In the genomic region with DNA sequence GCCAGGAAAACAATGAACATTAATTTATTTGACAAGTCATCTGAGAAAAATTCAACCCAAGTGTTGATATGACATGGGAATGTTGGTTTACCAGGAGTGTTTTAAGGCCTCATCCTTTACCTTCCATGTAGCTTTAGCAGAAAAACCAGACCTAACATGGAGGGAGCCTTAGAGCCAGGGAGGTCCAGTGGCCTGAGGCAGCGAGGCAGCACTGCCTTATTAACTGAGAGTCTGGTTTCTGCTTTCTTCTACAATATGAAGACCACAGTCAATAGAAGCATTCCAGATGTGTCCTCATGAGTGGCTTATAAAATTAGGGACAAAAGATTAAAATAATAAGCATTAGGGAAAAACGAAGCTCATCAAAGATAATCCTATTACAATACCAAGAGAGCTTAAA, we compare ENCODE assay signal across 17 cellular contexts.
DNase-seq lines count a peak whose midpoint lies in the region; ATAC-seq, FAIRE-seq and TF ChIP-seq lines count a peak whose summit lies in the region.
"Had no signal": no experiment of that assay in that cellular context is flagged by ENCODE, and none has a peak within 500 bp of the region (broad histone marks: within the 10 kb centered on the region; RNA-seq: fewer than 3 reads in every experiment).

No MANE protein-coding gene starts in this region.

- no peak overlapping the region for H4K8ac ChIP-seq in mesenchymal stem cell (ENCODE audit: low read length)
- H4K8ac ChIP-seq in trophoblast cell (ENCODE audit: low read depth, low read length) = no peak overlapping the region

- H2AK5ac ChIP-seq in mesenchymal stem cell (ENCODE audit: low read length, severe bottlenecking) (no peak overlapping the region), trophoblast cell (ENCODE audit: low read length) (no peak overlapping the region)

- DNase-seq in right lobe of liver = no peak
- no peak for DNase-seq in HepG2 (ENCODE audit: low spot score)
- peak; percentile 76 for DNase-seq in NCI-H82 (lab: John Stamatoyannopoulos, UW)
- no peak for DNase-seq in mesenchymal stem cell
- DNase-seq in T-helper 9 cell = no peak
- DNase-seq in NCI-H2081 treated with DMSO at 0.1 percent for 48 hours (lab: John Stamatoyannopoulos, UW) = no peak
- no peak for DNase-seq in trophoblast cell
- DNase-seq: CD8-positive, alpha-beta T cell; DND-41; GOT3; MG63; NCI-H1092 treated with DMSO at 0.1 percent for 48 hours; NCI-H1694; NCI-H446 treated with DMSO at 0.1 percent for 48 hours; SJCRH30 had no signal

- CTCF ChIA-PET in HepG2 (lab: Yijun Ruan, JAX; ENCODE audit: low intra/inter-chr PET ratio, low total read pairs) = no interaction called here

- H3K4me2 ChIP-seq in HepG2 (ENCODE audit: low read depth, low read length) = no peak overlapping the region
- H3K4me2 ChIP-seq in mesenchymal stem cell (ENCODE audit: low read length, poor library complexity, severe bottlenecking) = no peak overlapping the region
- no peak overlapping the region for H3K4me2 ChIP-seq in trophoblast cell (ENCODE audit: low read length)
- H3K4me2 ChIP-seq: KMS-11 had no signal

- peaks cover 3% of the 10 kb centered on the region; the same call in 1 of the 2 replicates for H4K20me1 ChIP-seq in HepG2 (ENCODE audit: insufficient read depth, low read length)

- no TSS peak for BruUV-seq in HepG2 (replicated peaks; lab: Mats Ljungman, UMichigan)

- TF ChIP-seq EP300 in HepG2 (IDR thresholded peaks at IDR 0.05; ENCODE audit: low read depth in 2 of 2, low read length in 2 of 2) (no peak), HepG2 (CRISPR knock-in tag; IDR thresholded peaks at IDR 0.05; ENCODE audit: borderline replicate concordance) (no peak)

- H3K79me1 ChIP-seq in mesenchymal stem cell (replicated peaks; ENCODE audit: low read length, poor library complexity, severe bottlenecking) (peaks cover 17% of the 10 kb centered on the region), trophoblast cell (ENCODE audit: low read length) (no peaks in the 10 kb centered on the region)

- H2BK120ac ChIP-seq in mesenchymal stem cell (ENCODE audit: low read depth, low read length) = no peak overlapping the region
- H2BK120ac ChIP-seq in trophoblast cell (ENCODE audit: insufficient read depth, low read length, poor library complexity) = no peak overlapping the region

- H2BK5ac ChIP-seq in mesenchymal stem cell (ENCODE audit: low read depth, low read length, poor library complexity, severe bottlenecking) (no peak overlapping the region), trophoblast cell (ENCODE audit: low read depth, low read length, poor library complexity) (no peak overlapping the region)

- no peaks in the 10 kb centered on the region for H3K9me3 ChIP-seq in right lobe of liver
- H3K9me3 ChIP-seq in HepG2 (ENCODE audit: low read length) = no peaks in the 10 kb centered on the region
- H3K9me3 ChIP-seq in mesenchymal stem cell (ENCODE audit: control insufficient read depth, low read length) = no peaks in the 10 kb centered on the region
- H3K9me3 ChIP-seq in trophoblast cell (ENCODE audit: insufficient read depth, low read depth, low read length) = no peaks in the 10 kb centered on the region
- H3K9me3 ChIP-seq: MG63, SJCRH30 had no signal

- H3K4me1 ChIP-seq in right lobe of liver (peaks cover 0 to 48% (median 13%) of the 10 kb centered on the region in 4 donors), HepG2 (ENCODE audit: insufficient read depth, low read length) (peaks cover 17% of the 10 kb centered on the region), mesenchymal stem cell (ENCODE audit: control insufficient read depth, insufficient read depth, low read depth, low read length) (no peaks in the 10 kb centered on the region), trophoblast cell (ENCODE audit: control insufficient read depth in 1 of 2, insufficient read depth in 2 of 2, low read length in 2 of 2) (no peaks in the 10 kb centered on the region)
- H3K4me1 ChIP-seq: SJCRH30 had no signal

- no peak overlapping the region for H3K4ac ChIP-seq in mesenchymal stem cell (ENCODE audit: low read depth in 1 of 2, low read length in 2 of 2)
- H3K4ac ChIP-seq in trophoblast cell (ENCODE audit: low read depth, low read length) = no peak overlapping the region

- no peak overlapping the region for H2BK12ac ChIP-seq in mesenchymal stem cell (ENCODE audit: low read length in 2 of 2)
- no peak overlapping the region for H2BK12ac ChIP-seq in trophoblast cell (ENCODE audit: low read length)

- WGBS in right lobe of liver (ENCODE audit: insufficient coverage, low coverage, low lambda C conversion rate, missing lambda C conversion rate) = 84% methylated on average over 2 of the region's 2 CpGs
- 95% methylated on average over 2 of the region's 2 CpGs for WGBS in HepG2 (ENCODE audit: low lambda C conversion rate)
- WGBS in mesenchymal stem cell = 100% methylated on average over 1 of the region's 2 CpGs
- no CpG with 5 or more reads among the region's 2 CpGs for WGBS in trophoblast cell (ENCODE audit: extremely low coverage, insufficient coverage, insufficient read length)

- H3K23ac ChIP-seq in mesenchymal stem cell (ENCODE audit: low read length in 2 of 2) (no peak overlapping the region), trophoblast cell (ENCODE audit: low read length) (no peak overlapping the region)

- in situ Hi-C loops in HepG2 (cut with HindIII; ENCODE audit: extremely low pct_ligation_motif_present, low pct_unique_long_range_greater_than_20kb) = no loop called here

- peaks cover 0 to 10% (median under 1%) of the 10 kb centered on the region in 4 donors for H3K36me3 ChIP-seq in right lobe of liver
- peaks cover 8 to 24% of the 10 kb centered on the region in 2 experiments for H3K36me3 ChIP-seq in HepG2 (replicated peaks in 1 of 2; ENCODE audit: control insufficient read depth in 1 of 2, insufficient read depth in 2 of 2, low read length in 2 of 2)
- peaks cover 0 to 91% of the 10 kb centered on the region in 2 experiments for H3K36me3 ChIP-seq in mesenchymal stem cell (ENCODE audit: control insufficient read depth in 1 of 2, insufficient read depth in 2 of 2, low read depth in 1 of 2, low read length in 2 of 2)
- H3K36me3 ChIP-seq in trophoblast cell (ENCODE audit: control insufficient read depth in 1 of 2, insufficient read depth in 2 of 2, low read length in 2 of 2) = peaks cover 0 to 10% of the 10 kb centered on the region in 2 experiments

- no peak overlapping the region for H2BK15ac ChIP-seq in mesenchymal stem cell (ENCODE audit: low read depth, poor library complexity, severe bottlenecking)

- no peak for FAIRE-seq in HepG2 (lab: Jason Lieb, UNC)

- no peak for TF ChIP-seq RAD21 in HepG2 (CRISPR knock-in tag; IDR thresholded peaks at IDR 0.05)

- H3K27ac ChIP-seq in right lobe of liver (peak overlapping the region; percentile 43 to 88 (median 53)), HepG2 (ENCODE audit: extremely low read length, insufficient read depth, low read length) (no peak overlapping the region), mesenchymal stem cell (ENCODE audit: low read length, poor library complexity, severe bottlenecking) (no peak overlapping the region), trophoblast cell (ENCODE audit: low read depth, low read length) (no peak overlapping the region)
- H3K27ac ChIP-seq: KMS-11, SJCRH30 had no signal

- H3K79me2 ChIP-seq in HepG2 (ENCODE audit: insufficient read depth, low read length) (no peaks in the 10 kb centered on the region), trophoblast cell (ENCODE audit: control insufficient read depth, insufficient read depth, low read length, poor library complexity) (no peaks in the 10 kb centered on the region)

- TF ChIP-seq CTCF in right lobe of liver (IDR thresholded peaks at IDR 0.05) (no peak), HepG2 (CRISPR knock-in tag; IDR thresholded peaks at IDR 0.05) (no peak)

- H3K4me3 ChIP-seq in right lobe of liver = no peak overlapping the region
- no peak overlapping the region for H3K4me3 ChIP-seq in HepG2 (replicated peaks in 1 of 3; ENCODE audit: insufficient read depth in 1 of 3, low read depth in 2 of 3, low read length in 3 of 3)
- H3K4me3 ChIP-seq in mesenchymal stem cell (ENCODE audit: insufficient read depth in 1 of 2, low read depth in 1 of 2, low read length in 2 of 2) = no peak overlapping the region
- H3K4me3 ChIP-seq in trophoblast cell (ENCODE audit: low read depth, low read length) = no peak overlapping the region
- H3K4me3 ChIP-seq: MG63, SJCRH30 had no signal

- no peak overlapping the region for H4K12ac ChIP-seq in trophoblast cell (ENCODE audit: low read depth, low read length)

- POLR2A ChIA-PET in HepG2 (lab: Yijun Ruan, JAX) = no interaction called here

- ATAC-seq in right lobe of liver (no peak), HepG2 (no peak), GM19035 (IDR thresholded peaks at IDR 0.05; ENCODE audit: unreplicated experiment) (no peak)
- ATAC-seq: CD8-positive, alpha-beta T cell had no signal

- H4K91ac ChIP-seq in mesenchymal stem cell (ENCODE audit: low read length) (no peak overlapping the region), trophoblast cell (ENCODE audit: low read depth, low read length) (no peak overlapping the region)

- intact Hi-C loops in right lobe of liver (cut with DNase I) = no loop called here
- intact Hi-C loops in HepG2 (cut with micrococcal nuclease; ENCODE audit: unreplicated experiment) = no loop called here

- H2AFZ ChIP-seq in HepG2 (ENCODE audit: low read length) (no peak overlapping the region), mesenchymal stem cell (ENCODE audit: low read depth, low read length) (no peak overlapping the region), trophoblast cell (ENCODE audit: insufficient read depth, low read length, poor library complexity) (no peak overlapping the region)

- TF ChIP-seq POLR2A in right lobe of liver (IDR thresholded peaks at IDR 0.05) (no peak), HepG2 (IDR thresholded peaks at IDR 0.05; ENCODE audit: insufficient read depth in 1 of 2, low read depth in 2 of 2, low read length in 2 of 2) (no peak)

- H3K9ac ChIP-seq in HepG2 (ENCODE audit: insufficient read depth, low read depth, low read length) (no peak overlapping the region), mesenchymal stem cell (ENCODE audit: low read length) (peak overlapping the region; percentile 48), trophoblast cell (ENCODE audit: low read length) (no peak overlapping the region)
- H3K9ac ChIP-seq: KMS-11 had no signal

- H3K18ac ChIP-seq in mesenchymal stem cell (ENCODE audit: low read depth in 1 of 2, low read length in 2 of 2) (no peak overlapping the region), trophoblast cell (ENCODE audit: low read length) (no peak overlapping the region)

- H3K27me3 ChIP-seq in right lobe of liver = no peaks in the 10 kb centered on the region
- no peaks in the 10 kb centered on the region for H3K27me3 ChIP-seq in HepG2 (ENCODE audit: control insufficient read depth in 1 of 2, insufficient read depth in 2 of 2, low read length in 2 of 2)
- no peaks in the 10 kb centered on the region for H3K27me3 ChIP-seq in mesenchymal stem cell (ENCODE audit: control insufficient read depth in 1 of 2, insufficient read depth in 1 of 2, low read length in 2 of 2)
- no peaks in the 10 kb centered on the region for H3K27me3 ChIP-seq in trophoblast cell (ENCODE audit: insufficient read depth, low read length)
- H3K27me3 ChIP-seq: MG63, SJCRH30 had no signal

- H3K14ac ChIP-seq in mesenchymal stem cell (ENCODE audit: low read length in 2 of 2) (no peak overlapping the region), trophoblast cell (ENCODE audit: low read length) (no peak overlapping the region)

TF ChIP-seq in HepG2, 621 proteins besides CTCF, POLR2A, EP300 and RAD21 (continues in another document):
- TF ChIP-seq ZFP36L2 (CRISPR knock-in tag; IDR thresholded peaks at IDR 0.05) = no peak
- no peak for TF ChIP-seq KLF16 (CRISPR knock-in tag; IDR thresholded peaks at IDR 0.05)

Comparison
In these comparisons a context has a peak if more than half of its experiments do, and no peak if none do; other contexts are left out.
1. H3K27ac ChIP-seq: peak in right lobe of liver (3 of 3); none in HepG2 (single experiment), mesenchymal stem cell (single experiment) and trophoblast cell (single experiment).